ENCODE assay signal across 1 cellular context in genomic region chr2:11680181-11680900, GRCh38.
TF ChIP-seq lines count a peak whose summit lies in the region.

No MANE protein-coding gene starts in this region.

TF ChIP-seq in K562, 482 proteins besides CTCF, POLR2A, EP300 and RAD21 (continued from another document):
- TF ChIP-seq MTA1 (IDR thresholded peaks at IDR 0.05; ENCODE audit: borderline replicate concordance) (no peak), MBD2 (IDR thresholded peaks at IDR 0.05; ENCODE audit: borderline replicate concordance, low read depth) (no peak)
